Comparison of ENCODE assay signal across 8 cellular contexts in the genomic region with DNA sequence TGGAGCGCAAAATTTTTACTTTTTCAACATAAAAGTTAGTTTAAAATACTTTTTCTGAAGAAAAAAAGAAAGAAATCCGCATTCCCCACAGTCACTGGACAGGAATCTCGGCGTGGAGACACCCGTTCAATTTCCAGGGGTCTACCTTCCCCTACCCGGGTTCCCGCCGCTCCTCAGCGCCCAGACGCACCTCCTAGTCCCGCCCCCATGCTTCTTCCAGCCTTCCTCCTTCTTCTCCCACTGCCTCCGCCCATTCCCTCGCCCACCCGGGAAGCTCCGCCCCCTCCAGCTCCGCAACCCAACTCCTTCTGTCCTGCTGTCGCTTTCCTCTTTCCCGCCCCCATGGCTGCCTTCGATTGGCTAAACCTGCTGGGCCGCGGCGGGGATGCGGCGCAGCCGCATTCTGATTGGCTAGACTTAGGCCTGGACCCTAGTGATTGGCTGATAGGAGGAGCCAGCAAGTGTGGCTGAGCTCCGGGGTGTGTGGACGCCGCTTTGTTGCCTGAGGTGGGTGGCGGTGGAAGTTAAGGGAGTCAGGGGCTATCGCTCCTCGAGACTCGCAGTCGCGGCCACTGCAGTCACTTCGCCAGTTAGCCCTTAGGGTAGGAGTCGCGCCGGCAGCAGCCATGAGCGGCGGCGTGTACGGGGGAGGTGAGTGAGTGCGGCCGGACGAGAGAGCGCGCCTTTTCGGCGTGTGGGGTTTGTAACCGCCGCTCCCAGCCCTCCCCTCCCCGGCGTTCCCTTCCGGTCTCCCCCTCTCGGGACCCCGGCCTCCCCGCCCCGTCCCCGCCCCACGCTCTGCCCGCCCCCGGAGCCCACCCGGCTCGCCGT. TPM values are rescaled to one million over a fixed set of nuclear protein-coding genes. Genes with fewer than 3 reads are reported as not detected.
DNase-seq lines count a peak whose midpoint lies in the region; ATAC-seq, FAIRE-seq and TF ChIP-seq lines count a peak whose summit lies in the region.

A gene (plus strand): TSS at position 460 of the 831 bp plus-strand sequence. CDS start 167 bp downstream, at position 627.

- DNase-seq in BE2C, result peak; percentile 100
- DNase-seq in GM19240 (ENCODE audit: insufficient read length, low spot score), result peak; percentile 96
- peak; percentile 99 for DNase-seq in NCI-H526 (lab: John Stamatoyannopoulos, UW)
- peak; percentile 100 for DNase-seq in activated CD4-positive, alpha-beta T cell treated with anti-CD3 and anti-CD28 coated beads for 48 hours
- DNase-seq in kidney tubule cell (ENCODE audit: low spot score), result peak; percentile 100
- peak; percentile 92 to 99 (median 98) for DNase-seq in stimulated activated CD4-positive, alpha-beta T cell treated with anti-CD3 and anti-CD28 coated beads, Interleukin-1b, Interleukin-23, amount 100 ng/mL, for 24 hours (ENCODE audit: low read depth in 4 of 4, low spot score in 1 of 4)

- no peaks in the 10 kb centered on the region; the same call in 1 of the 2 replicates for H3K9me3 ChIP-seq in BE2C

- no peaks in the 10 kb centered on the region for H3K27me3 ChIP-seq in BE2C

- no peak for TF ChIP-seq CTCF in BE2C (IDR thresholded peaks at IDR 0.05; ENCODE audit: low read depth, low read length)

- no peaks in the 10 kb centered on the region for H3K4me1 ChIP-seq in BE2C

- H3K36me3 ChIP-seq in BE2C, result no peaks in the 10 kb centered on the region

- peak within 1 kb of the TSS; percentile 87 for H3K4me3 ChIP-seq in BE2C (ENCODE audit: low read depth, low read length)

- peak; percentile 64 for FAIRE-seq in colon (lab: Jason Lieb, UNC)

- ATAC-seq in HG03460 (IDR thresholded peaks at IDR 0.05; ENCODE audit: unreplicated experiment), result peak; percentile 92

RNA-seq across cellular contexts. Expression of the gene that starts here (rescaled TPM):
- polyA plus RNA-seq in BE2C (2012; ENCODE audit: insufficient read depth, insufficient read length, low read depth), result 84.5 TPM

Comparison
In these comparisons a context has a peak if more than half of its experiments do, and no peak if none do; other contexts are left out.
1. Peak in every context shown above with its lines: DNase-seq, ATAC-seq and H3K4me3 ChIP-seq.